In the genomic region with DNA sequence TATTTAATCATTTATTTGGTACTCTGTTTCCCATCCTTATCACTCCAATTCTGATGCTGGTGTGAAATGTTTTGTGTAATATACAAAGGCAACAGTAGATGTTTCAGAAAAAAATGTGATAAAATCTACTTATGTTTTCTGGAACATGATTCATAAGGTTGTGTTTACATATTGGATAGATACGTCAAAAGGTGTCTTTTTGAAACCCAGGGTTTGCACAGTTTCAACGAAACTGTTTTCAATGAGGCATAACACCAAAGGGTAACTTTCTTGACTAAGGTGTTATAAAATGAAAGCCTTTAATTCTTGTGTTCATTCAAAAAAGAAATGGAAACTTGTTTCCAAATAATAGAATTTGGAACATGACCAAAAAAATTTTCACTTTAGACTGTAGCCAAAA, we compare ENCODE assay signal across 17 cellular contexts. TPM values are rescaled to one million over a fixed set of nuclear protein-coding genes. Genes with fewer than 3 reads are reported as not detected.
DNase-seq lines count a peak whose midpoint lies in the region; ATAC-seq, FAIRE-seq and TF ChIP-seq lines count a peak whose summit lies in the region.
"Had no signal": no experiment of that assay in that cellular context is flagged by ENCODE, and none has a peak within 500 bp of the region (broad histone marks: within the 10 kb centered on the region; RNA-seq: fewer than 3 reads in every experiment).

No MANE protein-coding gene starts in this region.

- H3K4me3 Mint-ChIP-seq in activated T-cell treated with anti-CD3 and anti-CD28 coated beads, Interleukin-2, amount 50 U/mL, for 4 hours = peak overlapping the region; percentile 49
- peak overlapping the region; percentile 20 for H3K4me3 Mint-ChIP-seq in activated T-helper 2 cell treated with anti-CD3 and anti-CD28 coated beads, Interferon-gamma antibody, Interleukin-2, Interleukin-4, amounts not matched to agents 10 μg/mL and 5 μg/mL and 100 μg/mL, durations not matched to agents 14 hours and 24 hours and 36 hours (ENCODE audit: low read depth)
- peak overlapping the region; percentile 46 for H3K4me3 Mint-ChIP-seq in progenitor cell of endocrine pancreas (ENCODE audit: low read depth)
- H3K4me3 Mint-ChIP-seq in activated naive CD4-positive, alpha-beta T cell treated with anti-CD3 and anti-CD28 coated beads for 36 hours = no peak overlapping the region

- peaks cover 20% of the 10 kb centered on the region for H3K79me2 ChIP-seq in MM.1S (ENCODE audit: low read length)

- H3K36me3 ChIP-seq in MM.1S (replicated peaks; ENCODE audit: insufficient read depth, low read length) = no peaks in the 10 kb centered on the region

- peak; percentile 14 for FAIRE-seq in GM12892 (lab: Jason Lieb, UNC)
- FAIRE-seq: HepG2, HTR-8/SVneo had no signal

- CTCF ChIA-PET in activated naive CD4-positive, alpha-beta T cell treated with anti-CD3 and anti-CD28 coated beads for 36 hours (lab: Charles Lee) = no interaction called here

- H3F3A ChIP-seq in MM.1S (ENCODE audit: insufficient read depth, low read length) = no peaks in the 10 kb centered on the region

- intact Hi-C loops in activated T-helper 2 cell treated with anti-CD3 and anti-CD28 coated beads, Interferon-gamma antibody, Interleukin-2, Interleukin-4, amounts not matched to agents 10 μg/mL and 5 μg/mL and 100 μg/mL, durations not matched to agents 14 hours and 24 hours and 36 hours (cut with micrococcal nuclease) = no loop called here
- intact Hi-C loops in activated naive CD4-positive, alpha-beta T cell treated with anti-CD3 and anti-CD28 coated beads for 36 hours (cut with micrococcal nuclease) = loop anchor here (10.0 kb wide), 1 partner anchor 418 kb away; a partner anchor contains a TSS

- no peaks in the 10 kb centered on the region for H3K27me3 Mint-ChIP-seq in activated T-cell treated with anti-CD3 and anti-CD28 coated beads, Interleukin-2, amount 50 U/mL, for 4 hours (ENCODE audit: low read depth)
- H3K27me3 Mint-ChIP-seq in activated T-helper 2 cell treated with anti-CD3 and anti-CD28 coated beads, Interferon-gamma antibody, Interleukin-2, Interleukin-4, amounts not matched to agents 10 μg/mL and 5 μg/mL and 100 μg/mL, durations not matched to agents 14 hours and 24 hours and 36 hours (ENCODE audit: low read depth) = no peaks in the 10 kb centered on the region
- no peaks in the 10 kb centered on the region for H3K27me3 Mint-ChIP-seq in progenitor cell of endocrine pancreas
- no peaks in the 10 kb centered on the region for H3K27me3 Mint-ChIP-seq in activated naive CD4-positive, alpha-beta T cell treated with anti-CD3 and anti-CD28 coated beads for 36 hours (ENCODE audit: low read depth)

- H3K9ac ChIP-seq in MM.1S (ENCODE audit: low read length) = no peak overlapping the region
- H3K9ac ChIP-seq: BLaER1 treated with 17β-estradiol and CSF1 and Interleukin-3, amounts not matched to agents 10 nM and 100 nM had no signal

- peaks cover 6% of the 10 kb centered on the region; the same call in 1 of the 2 replicates for H3K4me1 ChIP-seq in MM.1S (ENCODE audit: low read length)

- no peak overlapping the region for H3K4me3 ChIP-seq in foreskin fibroblast (ENCODE audit: low read depth in 1 of 2, low read length in 2 of 2)
- no peak overlapping the region for H3K4me3 ChIP-seq in MM.1S (ENCODE audit: low read length)
- H3K4me3 ChIP-seq: BLaER1 treated with 17β-estradiol and CSF1 and Interleukin-3, amounts not matched to agents 10 nM and 100 nM had no signal

- H3K36me3 Mint-ChIP-seq in activated T-cell treated with anti-CD3 and anti-CD28 coated beads, Interleukin-2, amount 50 U/mL, for 4 hours (ENCODE audit: insufficient read depth) = peaks cover 4% of the 10 kb centered on the region
- peaks cover 9% of the 10 kb centered on the region for H3K36me3 Mint-ChIP-seq in activated T-helper 2 cell treated with anti-CD3 and anti-CD28 coated beads, Interferon-gamma antibody, Interleukin-2, Interleukin-4, amounts not matched to agents 10 μg/mL and 5 μg/mL and 100 μg/mL, durations not matched to agents 14 hours and 24 hours and 36 hours (ENCODE audit: low read depth)
- H3K36me3 Mint-ChIP-seq in progenitor cell of endocrine pancreas (ENCODE audit: insufficient read depth) = peaks cover 19% of the 10 kb centered on the region
- peaks cover 19% of the 10 kb centered on the region for H3K36me3 Mint-ChIP-seq in activated naive CD4-positive, alpha-beta T cell treated with anti-CD3 and anti-CD28 coated beads for 36 hours (ENCODE audit: low read depth)

- H2AFZ ChIP-seq in MM.1S (ENCODE audit: low read length) = no peak overlapping the region

- no peak overlapping the region for H3K27ac Mint-ChIP-seq in activated T-helper 2 cell treated with anti-CD3 and anti-CD28 coated beads, Interferon-gamma antibody, Interleukin-2, Interleukin-4, amounts not matched to agents 10 μg/mL and 5 μg/mL and 100 μg/mL, durations not matched to agents 14 hours and 24 hours and 36 hours
- H3K27ac Mint-ChIP-seq in progenitor cell of endocrine pancreas = no peak overlapping the region
- no peak overlapping the region for H3K27ac Mint-ChIP-seq in activated naive CD4-positive, alpha-beta T cell treated with anti-CD3 and anti-CD28 coated beads for 36 hours

- H3K9me3 Mint-ChIP-seq in activated T-cell treated with anti-CD3 and anti-CD28 coated beads, Interleukin-2, amount 50 U/mL, for 4 hours = peaks cover 7% of the 10 kb centered on the region
- peaks cover 10% of the 10 kb centered on the region for H3K9me3 Mint-ChIP-seq in activated T-helper 2 cell treated with anti-CD3 and anti-CD28 coated beads, Interferon-gamma antibody, Interleukin-2, Interleukin-4, amounts not matched to agents 10 μg/mL and 5 μg/mL and 100 μg/mL, durations not matched to agents 14 hours and 24 hours and 36 hours
- peaks cover 15% of the 10 kb centered on the region for H3K9me3 Mint-ChIP-seq in progenitor cell of endocrine pancreas (ENCODE audit: low read depth)
- H3K9me3 Mint-ChIP-seq in activated naive CD4-positive, alpha-beta T cell treated with anti-CD3 and anti-CD28 coated beads for 36 hours = peaks cover 7% of the 10 kb centered on the region

- H4K20me1 ChIP-seq in MM.1S (ENCODE audit: insufficient read depth, low read length) = no peaks in the 10 kb centered on the region
- H4K20me1 ChIP-seq: BLaER1 treated with 17β-estradiol and CSF1 and Interleukin-3, amounts not matched to agents 10 nM and 100 nM had no signal

- no peak for DNase-seq in activated T-cell treated with anti-CD3 and anti-CD28 coated beads, Interleukin-2, amount 50 U/mL, for 4 hours
- DNase-seq in activated T-cell treated with anti-CD3 and anti-CD28 coated beads, Interleukin-2, amount 50 U/mL, for 48 hours = no peak
- DNase-seq in GM12892 (ENCODE audit: insufficient read length) = no peak
- no peak for DNase-seq in activated T-helper 2 cell treated with anti-CD3 and anti-CD28 coated beads, Interferon-gamma antibody, Interleukin-2, Interleukin-4, amounts not matched to agents 10 μg/mL and 5 μg/mL and 100 μg/mL, durations not matched to agents 14 hours and 24 hours and 36 hours (ENCODE audit: low spot score)
- DNase-seq in progenitor cell of endocrine pancreas (ENCODE audit: low spot score, unreplicated experiment) = no peak
- DNase-seq in foreskin fibroblast = no peak
- no peak for DNase-seq in activated naive CD4-positive, alpha-beta T cell treated with anti-CD3 and anti-CD28 coated beads for 36 hours
- DNase-seq in MM.1S = no peak
- DNase-seq: 8988T; AML-193; Calu3; CD4-positive, CD25-positive, alpha-beta regulatory T cell; DMS79 had no signal

- no peak for TF ChIP-seq CTCF in progenitor cell of endocrine pancreas (IDR thresholded peaks at IDR 0.05; ENCODE audit: unreplicated experiment)
- TF ChIP-seq CTCF in foreskin fibroblast (IDR thresholded peaks at IDR 0.05; ENCODE audit: low read depth, low read length) = no peak
- no peak for TF ChIP-seq CTCF in MM.1S (IDR thresholded peaks at IDR 0.05; ENCODE audit: low read length)

- no peaks in the 10 kb centered on the region for H3K9me2 ChIP-seq in MM.1S (replicated peaks; ENCODE audit: insufficient read depth, low read length)

- H3K9me3 ChIP-seq in MM.1S (replicated peaks; ENCODE audit: insufficient read depth, low read length) = no peaks in the 10 kb centered on the region
- H3K9me3 ChIP-seq: BLaER1 treated with 17β-estradiol and CSF1 and Interleukin-3, amounts not matched to agents 10 nM and 100 nM had no signal

- TF ChIP-seq POLR2A in GM12892 (IDR thresholded peaks at IDR 0.05; ENCODE audit: low read depth, low read length) = no peak

- no peak overlapping the region for H3K4me2 ChIP-seq in MM.1S (ENCODE audit: low read depth, low read length)

- no peak overlapping the region for H3K27ac ChIP-seq in MM.1S (ENCODE audit: low read length)
- H3K27ac ChIP-seq: BLaER1 treated with 17β-estradiol and CSF1 and Interleukin-3, amounts not matched to agents 10 nM and 100 nM had no signal

- H3K4me1 Mint-ChIP-seq in activated T-cell treated with anti-CD3 and anti-CD28 coated beads, Interleukin-2, amount 50 U/mL, for 4 hours (ENCODE audit: low read depth) = peaks cover 16% of the 10 kb centered on the region
- H3K4me1 Mint-ChIP-seq in activated T-helper 2 cell treated with anti-CD3 and anti-CD28 coated beads, Interferon-gamma antibody, Interleukin-2, Interleukin-4, amounts not matched to agents 10 μg/mL and 5 μg/mL and 100 μg/mL, durations not matched to agents 14 hours and 24 hours and 36 hours (ENCODE audit: low read depth) = peaks cover 19% of the 10 kb centered on the region
- H3K4me1 Mint-ChIP-seq in progenitor cell of endocrine pancreas (ENCODE audit: low read depth) = peaks cover 13% of the 10 kb centered on the region
- peaks cover 23% of the 10 kb centered on the region for H3K4me1 Mint-ChIP-seq in activated naive CD4-positive, alpha-beta T cell treated with anti-CD3 and anti-CD28 coated beads for 36 hours (ENCODE audit: low read depth)

- no peaks in the 10 kb centered on the region for H3K27me3 ChIP-seq in MM.1S (replicated peaks; ENCODE audit: insufficient read depth, low read length)
- H3K27me3 ChIP-seq: BLaER1 treated with 17β-estradiol and CSF1 and Interleukin-3, amounts not matched to agents 10 nM and 100 nM had no signal

- peak in 1 of 2 donors; percentile 15 for ATAC-seq in activated T-cell treated with anti-CD3 and anti-CD28 coated beads, Interleukin-2, amount 50 U/mL, for 4 hours
- ATAC-seq: HCT116, HepG2 had no signal

RNA-seq across cellular contexts. Expression of a gene that starts 33.8 kb away (rescaled TPM):
- total RNA-seq in activated T-cell treated with anti-CD3 and anti-CD28 coated beads, Interleukin-2, amount 50 U/mL, for 4 hours = 10 to 100 TPM; 41.3 to 47.6 (median 47.4) TPM
- 59.8 TPM for polyA plus RNA-seq in GM12892 (2012; ENCODE audit: missing spikeins)
- total RNA-seq in activated T-helper 2 cell treated with anti-CD3 and anti-CD28 coated beads, Interferon-gamma antibody, Interleukin-2, Interleukin-4, amounts not matched to agents 10 μg/mL and 5 μg/mL and 100 μg/mL, durations not matched to agents 14 hours and 24 hours and 36 hours = 79.8 and 81.3 TPM in 2 replicates
- 84.9 and 91.8 TPM in 2 replicates for total RNA-seq in progenitor cell of endocrine pancreas
- 10 to 100 TPM; 31.7 to 33.8 TPM for total RNA-seq in activated naive CD4-positive, alpha-beta T cell treated with anti-CD3 and anti-CD28 coated beads for 36 hours
